In the genomic region with DNA sequence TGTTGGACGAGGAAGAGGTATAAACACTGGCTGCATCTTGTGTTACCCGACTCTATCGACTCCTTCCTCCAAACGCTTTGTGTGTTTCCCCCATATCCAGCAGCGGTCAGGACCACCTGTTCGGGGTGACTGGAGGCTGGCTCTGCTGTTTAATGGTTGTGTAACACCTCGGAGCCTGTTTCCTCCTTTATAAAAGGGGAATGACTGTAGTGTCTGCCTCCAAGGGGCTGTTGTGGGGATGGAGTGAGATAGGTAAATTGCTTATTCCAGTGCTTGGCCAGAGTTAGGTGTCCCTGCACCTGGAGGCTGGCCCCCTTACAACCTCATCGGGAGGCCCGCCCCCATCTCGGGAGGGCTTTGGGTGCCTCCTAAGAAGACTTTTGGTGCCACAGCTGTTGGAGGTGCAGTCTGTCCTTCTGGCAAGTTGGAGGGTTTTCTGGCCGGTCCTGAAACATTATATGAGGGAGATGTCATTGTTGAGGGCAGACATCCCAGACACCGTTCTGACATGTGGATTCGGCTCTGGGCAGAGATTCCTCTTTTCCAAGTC, we compare ENCODE assay signal across 8 cellular contexts. TPM values are rescaled to one million over a fixed set of nuclear protein-coding genes. Genes with fewer than 3 reads are reported as not detected.
DNase-seq lines count a peak whose midpoint lies in the region; ATAC-seq, FAIRE-seq and TF ChIP-seq lines count a peak whose summit lies in the region.

No MANE protein-coding gene starts in this region.

- H3K9me3 Mint-ChIP-seq in activated CD8-positive, alpha-beta T cell treated with anti-CD3 and anti-CD28 coated beads for 36 hours, result no peaks in the 10 kb centered on the region

- peaks cover 19% of the 10 kb centered on the region for H3K36me3 Mint-ChIP-seq in activated CD8-positive, alpha-beta T cell treated with anti-CD3 and anti-CD28 coated beads for 36 hours (ENCODE audit: low read depth)

- no CpG with 5 or more reads among the region's 13 CpGs for WGBS in iPS DF 6.9 (ENCODE audit: insufficient coverage, insufficient read length)

- H3K4me3 ChIP-seq in AG04449 (ENCODE audit: low read depth, low read length) (peak overlapping the region; percentile 86), HEK293 (ENCODE audit: low read depth, low read length) (peak overlapping the region; percentile 74), iPS DF 6.9 (ENCODE audit: low read length) (peak overlapping the region; percentile 54; the same call in 1 of the 2 replicates)

- CTCF ChIA-PET in AG04449 (lab: Yijun Ruan, JAX) (interaction anchor here (1.1 to 4.2 kb wide), 3 partner anchors 17 to 285 kb away, joined by 3 to 26 read pairs (median 8); no protein-coding TSS in a partner anchor), HEK293 (lab: Yijun Ruan, JAX) (interaction anchor here (0.6 to 2.5 kb wide), 6 partner anchors 8 to 53 kb away, joined by 3 to 16 read pairs (median 4); no protein-coding TSS in a partner anchor)
- CTCF ChIA-PET in activated CD8-positive, alpha-beta T cell treated with anti-CD3 and anti-CD28 coated beads for 36 hours (lab: Charles Lee), result interaction anchor here (0.7 to 3.9 kb wide), 5 partner anchors 9 to 43 kb away, joined by 3 to 42 read pairs (median 14); no protein-coding TSS in a partner anchor

- no peaks in the 10 kb centered on the region; the same call in 1 of the 2 replicates for H3K27me3 ChIP-seq in iPS DF 6.9 (ENCODE audit: control insufficient read depth, insufficient read depth, low read length)

- DNase-seq in AG04449 (ENCODE audit: low read depth, low spot score) (no peak), iPS DF 6.9 (ENCODE audit: low read depth, low spot score) (no peak), D721Med (ENCODE audit: insufficient read length, low spot score) (no peak)
- peak; percentile 49 for DNase-seq in activated CD8-positive, alpha-beta T cell treated with anti-CD3 and anti-CD28 coated beads for 36 hours
- peak; percentile 29 for DNase-seq in stimulated activated naive CD8-positive, alpha-beta T cell treated with anti-CD3 and anti-CD28 coated beads, Interleukin-15, Interleukin-2, amounts not matched to agents 100 U/mL and 50 U/mL, for 24 hours

- H3K4me1 ChIP-seq in HEK293 (ENCODE audit: control insufficient read depth, insufficient read depth, low read length) (peaks cover 16% of the 10 kb centered on the region), iPS DF 6.9 (ENCODE audit: control insufficient read depth, insufficient read depth, low read length) (no peaks in the 10 kb centered on the region; the same call in 1 of the 2 replicates)

- no peak for FAIRE-seq in D721Med (lab: Jason Lieb, UNC)

- H3K4me3 Mint-ChIP-seq in activated CD8-positive, alpha-beta T cell treated with anti-CD3 and anti-CD28 coated beads for 36 hours, result peak overlapping the region; percentile 78

- ATAC-seq in activated CD8-positive, alpha-beta T cell treated with anti-CD3 and anti-CD28 coated beads for 36 hours, result no peak
- no peak for ATAC-seq in stimulated activated naive CD8-positive, alpha-beta T cell treated with anti-CD3 and anti-CD28 coated beads, Interleukin-15, Interleukin-2, amounts not matched to agents 100 U/mL and 50 U/mL, for 24 hours
- ATAC-seq in GM21423 (IDR thresholded peaks at IDR 0.05; ENCODE audit: unreplicated experiment) (no peak), HG03097 (IDR thresholded peaks at IDR 0.05; ENCODE audit: low FRiP score, unreplicated experiment) (no peak)

- H3K4me1 Mint-ChIP-seq in activated CD8-positive, alpha-beta T cell treated with anti-CD3 and anti-CD28 coated beads for 36 hours (ENCODE audit: low read depth), result peaks cover 45% of the 10 kb centered on the region

- H3K27ac Mint-ChIP-seq in activated CD8-positive, alpha-beta T cell treated with anti-CD3 and anti-CD28 coated beads for 36 hours, result peak overlapping the region; percentile 42

- no peaks in the 10 kb centered on the region for H3K9me3 ChIP-seq in HEK293 (ENCODE audit: control insufficient read depth, insufficient read depth, low read depth, low read length)
- H3K9me3 ChIP-seq in iPS DF 6.9 (ENCODE audit: control insufficient read depth, insufficient read depth, low read length), result no peaks in the 10 kb centered on the region

- H3K36me3 ChIP-seq in HEK293 (ENCODE audit: control insufficient read depth in 2 of 2, insufficient read depth in 1 of 2, low read length in 2 of 2) (peaks cover 0 to 14% of the 10 kb centered on the region in 2 experiments; a peak in 2 of 3 replicates), iPS DF 6.9 (ENCODE audit: control insufficient read depth, insufficient read depth, low read length) (no peaks in the 10 kb centered on the region)

- no peak for TF ChIP-seq CTCF in AG04449 (IDR thresholded peaks at IDR 0.05; ENCODE audit: insufficient read depth, low read length, missing control alignments)
- TF ChIP-seq CTCF in HEK293 (tag by site-specific recombination; IDR thresholded peaks at IDR 0.05), result no peak
- no peak for TF ChIP-seq CTCF in activated CD8-positive, alpha-beta T cell treated with anti-CD3 and anti-CD28 coated beads for 36 hours (IDR thresholded peaks at IDR 0.05)
- TF ChIP-seq CTCF in D721Med (IDR thresholded peaks at IDR 0.05; ENCODE audit: insufficient read depth, missing control alignments), result no peak

- H3K27me3 Mint-ChIP-seq in activated CD8-positive, alpha-beta T cell treated with anti-CD3 and anti-CD28 coated beads for 36 hours, result no peaks in the 10 kb centered on the region

- H3K27ac ChIP-seq in HEK293 (ENCODE audit: extremely low read depth, low read depth, low read length) (peak overlapping the region; percentile 85; the same call in 1 of the 2 replicates), iPS DF 6.9 (ENCODE audit: low read length) (no peak overlapping the region)

- intact Hi-C loops in activated CD8-positive, alpha-beta T cell treated with anti-CD3 and anti-CD28 coated beads for 36 hours (cut with micrococcal nuclease), result loop anchor here (2.0 to 5.0 kb wide), 2 partner anchors 29 to 43 kb away; no protein-coding TSS in a partner anchor

- POLR2A ChIA-PET in AG04449 (lab: Yijun Ruan, JAX), result interaction anchor here (1.2 to 3.7 kb wide), 2 partner anchors 9 to 28 kb away, joined by 3 to 25 read pairs; no protein-coding TSS in a partner anchor
- POLR2A ChIA-PET in HEK293 (lab: Yijun Ruan, JAX), result interaction anchor here (1.1 to 2.3 kb wide), 5 partner anchors 9 to 168 kb away, joined by 4 to 32 read pairs (median 12); no protein-coding TSS in a partner anchor
- POLR2A ChIA-PET in activated CD8-positive, alpha-beta T cell treated with anti-CD3 and anti-CD28 coated beads for 36 hours (lab: Charles Lee), result interaction anchor here (0.9 to 1.9 kb wide), 6 partner anchors 18 to 46 kb away, joined by 3 to 12 read pairs (median 3); no protein-coding TSS in a partner anchor

TF ChIP-seq in HEK293, 187 proteins besides CTCF, POLR2A, EP300 and RAD21:
- TF ChIP-seq ZNF335 (tag by site-specific recombination; conservative IDR thresholded peaks at IDR 0.05) (peak; percentile 85), SCRT1 (tag by site-specific recombination; IDR thresholded peaks at IDR 0.05; ENCODE audit: borderline replicate concordance) (0 out of 2 replicates have a peak, but pooled peaks have one; percentile 8), ZNF571 (tag by site-specific recombination; IDR thresholded peaks at IDR 0.05) (no peak), SCRT2 (tag by site-specific recombination; IDR thresholded peaks at IDR 0.05) (peak; percentile 76), SP2 (tag by site-specific recombination; IDR thresholded peaks at IDR 0.05) (peak; percentile 42; the same call in 1 of the 2 replicates), SP3 (tag by site-specific recombination; IDR thresholded peaks at IDR 0.05) (peak; percentile 31; the same call in 1 of the 2 replicates), GLIS2 (tag by site-specific recombination; IDR thresholded peaks at IDR 0.05) (0 out of 2 replicates have a peak, but pooled peaks have one; percentile 47), ZNF530 (tag by site-specific recombination; IDR thresholded peaks at IDR 0.05; ENCODE audit: low read depth) (no peak)
- TF ChIP-seq, protein P1, sequence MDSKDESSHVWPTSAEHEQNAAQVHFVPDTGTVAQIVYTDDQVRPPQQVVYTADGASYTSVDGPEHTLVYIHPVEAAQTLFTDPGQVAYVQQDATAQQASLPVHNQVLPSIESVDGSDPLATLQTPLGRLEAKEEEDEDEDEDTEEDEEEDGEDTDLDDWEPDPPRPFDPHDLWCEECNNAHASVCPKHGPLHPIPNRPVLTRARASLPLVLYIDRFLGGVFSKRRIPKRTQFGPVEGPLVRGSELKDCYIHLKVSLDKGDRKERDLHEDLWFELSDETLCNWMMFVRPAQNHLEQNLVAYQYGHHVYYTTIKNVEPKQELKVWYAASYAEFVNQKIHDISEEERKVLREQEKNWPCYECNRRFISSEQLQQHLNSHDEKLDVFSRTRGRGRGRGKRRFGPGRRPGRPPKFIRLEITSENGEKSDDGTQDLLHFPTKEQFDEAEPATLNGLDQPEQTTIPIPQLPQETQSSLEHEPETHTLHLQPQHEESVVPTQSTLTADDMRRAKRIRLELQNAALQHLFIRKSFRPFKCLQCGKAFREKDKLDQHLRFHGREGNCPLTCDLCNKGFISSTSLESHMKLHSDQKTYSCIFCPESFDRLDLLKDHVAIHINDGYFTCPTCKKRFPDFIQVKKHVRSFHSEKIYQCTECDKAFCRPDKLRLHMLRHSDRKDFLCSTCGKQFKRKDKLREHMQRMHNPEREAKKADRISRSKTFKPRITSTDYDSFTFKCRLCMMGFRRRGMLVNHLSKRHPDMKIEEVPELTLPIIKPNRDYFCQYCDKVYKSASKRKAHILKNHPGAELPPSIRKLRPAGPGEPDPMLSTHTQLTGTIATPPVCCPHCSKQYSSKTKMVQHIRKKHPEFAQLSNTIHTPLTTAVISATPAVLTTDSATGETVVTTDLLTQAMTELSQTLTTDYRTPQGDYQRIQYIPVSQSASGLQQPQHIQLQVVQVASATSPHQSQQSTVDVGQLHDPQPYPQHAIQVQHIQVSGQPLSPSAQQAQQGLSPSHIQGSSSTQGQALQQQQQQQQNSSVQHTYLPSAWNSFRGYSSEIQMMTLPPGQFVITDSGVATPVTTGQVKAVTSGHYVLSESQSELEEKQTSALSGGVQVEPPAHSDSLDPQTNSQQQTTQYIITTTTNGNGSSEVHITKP (tag by site-specific recombination; IDR thresholded peaks at IDR 0.05), result peak; percentile 88

RNA-seq across cellular contexts. Expression of a gene that starts 1.1 kb away (rescaled TPM):
- total RNA-seq in activated CD8-positive, alpha-beta T cell treated with anti-CD3 and anti-CD28 coated beads for 36 hours, result 10 to 100 TPM; 26.0 to 28.7 TPM

RNA-seq across cellular contexts. Expression of a gene that starts 57.9 kb away (rescaled TPM):
- 1 to 10 TPM; 6.7 to 7.3 TPM for total RNA-seq in activated CD8-positive, alpha-beta T cell treated with anti-CD3 and anti-CD28 coated beads for 36 hours

Comparison
In these comparisons a context has a peak if more than half of its experiments do, and no peak if none do; other contexts are left out.
1. DNase-seq: peak in activated CD8-positive, alpha-beta T cell treated with anti-CD3 and anti-CD28 coated beads for 36 hours (single experiment) and stimulated activated naive CD8-positive, alpha-beta T cell treated with anti-CD3 and anti-CD28 coated beads, Interleukin-15, Interleukin-2, amounts not matched to agents 100 U/mL and 50 U/mL, for 24 hours (single experiment); none in AG04449 (single experiment), iPS DF 6.9 (single experiment) and D721Med (single experiment).
2. Peak in every context shown above with its lines, with median percentiles within 50 percentile points of each other: H3K4me3 ChIP-seq.